ENCODE assay signal across 30 cellular contexts in the genomic region with DNA sequence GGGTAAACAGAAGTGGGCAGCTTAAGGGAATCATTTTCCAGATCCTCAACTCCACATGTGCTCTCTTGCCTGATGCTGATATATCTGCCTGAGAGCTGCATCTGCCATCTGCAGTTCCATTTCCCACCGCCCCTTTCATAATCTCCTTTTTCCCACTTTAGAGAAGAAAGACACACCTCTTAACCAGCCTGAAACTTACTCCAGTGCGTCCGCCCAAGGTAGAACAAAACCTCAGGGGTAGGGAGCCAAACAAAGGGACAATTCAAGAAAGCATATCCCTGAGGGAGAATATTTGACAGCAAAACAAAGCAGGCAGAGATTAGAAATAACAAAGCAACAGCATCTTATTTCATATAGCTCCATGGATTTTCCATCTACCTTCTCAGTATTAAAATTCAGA. TPM values are rescaled to one million over a fixed set of nuclear protein-coding genes. Genes with fewer than 3 reads are reported as not detected.
DNase-seq lines count a peak whose midpoint lies in the region; ATAC-seq and TF ChIP-seq lines count a peak whose summit lies in the region.
"Had no signal": no experiment of that assay in that cellular context is flagged by ENCODE, and none has a peak within 500 bp of the region (broad histone marks: within the 10 kb centered on the region; RNA-seq: fewer than 3 reads in every experiment).

No MANE protein-coding gene starts in this region.

- no peaks in the 10 kb centered on the region for H3K27me3 ChIP-seq in esophagus muscularis mucosa
- H3K27me3 ChIP-seq in tibial nerve = no peaks in the 10 kb centered on the region
- H3K27me3 ChIP-seq: gastroesophageal sphincter, SJSA1, stomach, thyroid gland had no signal

- no peak overlapping the region for H3K27ac Mint-ChIP-seq in type B pancreatic cell
- no peak overlapping the region for H3K27ac Mint-ChIP-seq in natural killer cell treated with Interleukin-12 subunit alpha and Interleukin-12 subunit beta and Interleukin-15 and Interleukin-18, amount 100 ng/mL, for 72 hours
- H3K27ac Mint-ChIP-seq: activated CD4-positive, alpha-beta T cell treated with anti-CD3 and anti-CD28 coated beads, Interleukin-2, amount 10 ng/mL, durations not matched to agents 24 days and 14 days; activated naive CD8-positive, alpha-beta T cell treated with anti-CD3 and anti-CD28 coated beads for 36 hours; activated T-cell treated with anti-CD3 and anti-CD28 coated beads, Interleukin-2, amount 50 U/mL, for 24 hours had no signal

- peak; percentile 19 for DNase-seq in NCI-H1436 (lab: John Stamatoyannopoulos, UW)
- no peak for DNase-seq in NCI-H1436 treated with DMSO at 0.1 percent for 48 hours (lab: John Stamatoyannopoulos, UW)
- DNase-seq in NCI-H2171 (lab: John Stamatoyannopoulos, UW) = peak; percentile 53
- DNase-seq in esophagus muscularis mucosa (ENCODE audit: extremely low spot score) = peak; percentile 34
- DNase-seq in type B pancreatic cell (ENCODE audit: extremely low spot score, unreplicated experiment) = no peak
- DNase-seq in activated CD4-positive, CD25-positive, alpha-beta regulatory T cell treated with anti-CD3 and anti-CD28 coated beads, Interleukin-2, amount 50 U/mL, for 72 hours = no peak
- no peak for DNase-seq in tibial nerve (ENCODE audit: low spot score in 2 of 2)
- no peak for DNase-seq in natural killer cell treated with Interleukin-12 subunit alpha and Interleukin-12 subunit beta and Interleukin-15 and Interleukin-18, amount 100 ng/mL, for 72 hours (ENCODE audit: low spot score)
- DNase-seq: activated CD4-positive, alpha-beta T cell treated with anti-CD3 and anti-CD28 coated beads, Interleukin-2, amount 10 ng/mL, durations not matched to agents 24 days and 14 days; activated effector memory CD4-positive, alpha-beta T cell treated with anti-CD3 and anti-CD28 coated beads, Interleukin-2, amount 50 U/mL, for 16 hours; activated naive CD8-positive, alpha-beta T cell treated with anti-CD3 and anti-CD28 coated beads for 36 hours; activated T-cell treated with anti-CD3 and anti-CD28 coated beads, Interleukin-2, amount 50 U/mL, for 24 hours; C1 segment of cervical spinal cord; Caco-2; DMS79; immature natural killer cell; Karpas-422; mammary epithelial cell; NCI-H226; NCI-H748 treated with DMSO at 0.1 percent for 48 hours; retina; stomach; T-cell; thyroid gland had no signal

- H3K36me3 Mint-ChIP-seq in type B pancreatic cell = peaks cover 25% of the 10 kb centered on the region
- H3K36me3 Mint-ChIP-seq in natural killer cell treated with Interleukin-12 subunit alpha and Interleukin-12 subunit beta and Interleukin-15 and Interleukin-18, amount 100 ng/mL, for 72 hours = peaks cover 17% of the 10 kb centered on the region

- H3K27ac ChIP-seq in esophagus muscularis mucosa (replicated peaks in 1 of 4) (no peak overlapping the region), tibial nerve (no peak overlapping the region)
- H3K27ac ChIP-seq: 22Rv1, gastroesophageal sphincter, parathyroid adenoma, RWPE1, SJSA1, stomach, thyroid gland had no signal

- no peak for TF ChIP-seq POLR2A in esophagus muscularis mucosa (IDR thresholded peaks at IDR 0.05; ENCODE audit: low read depth)
- no peak for TF ChIP-seq POLR2A in tibial nerve (IDR thresholded peaks at IDR 0.05)

- H3K27me3 Mint-ChIP-seq in type B pancreatic cell = no peaks in the 10 kb centered on the region
- no peaks in the 10 kb centered on the region for H3K27me3 Mint-ChIP-seq in natural killer cell treated with Interleukin-12 subunit alpha and Interleukin-12 subunit beta and Interleukin-15 and Interleukin-18, amount 100 ng/mL, for 72 hours
- H3K27me3 Mint-ChIP-seq: activated CD4-positive, alpha-beta T cell treated with anti-CD3 and anti-CD28 coated beads, Interleukin-2, amount 10 ng/mL, durations not matched to agents 24 days and 14 days; activated naive CD8-positive, alpha-beta T cell treated with anti-CD3 and anti-CD28 coated beads for 36 hours; activated T-cell treated with anti-CD3 and anti-CD28 coated beads, Interleukin-2, amount 50 U/mL, for 24 hours; T-cell had no signal

- TF ChIP-seq CTCF in esophagus muscularis mucosa (IDR thresholded peaks at IDR 0.05) (no peak), type B pancreatic cell (conservative IDR thresholded peaks at IDR 0.05) (no peak), tibial nerve (IDR thresholded peaks at IDR 0.05) (no peak)

- no peaks in the 10 kb centered on the region for H3K9me3 Mint-ChIP-seq in type B pancreatic cell
- H3K9me3 Mint-ChIP-seq in natural killer cell treated with Interleukin-12 subunit alpha and Interleukin-12 subunit beta and Interleukin-15 and Interleukin-18, amount 100 ng/mL, for 72 hours = no peaks in the 10 kb centered on the region
- H3K9me3 Mint-ChIP-seq: activated CD4-positive, alpha-beta T cell treated with anti-CD3 and anti-CD28 coated beads, Interleukin-2, amount 10 ng/mL, durations not matched to agents 24 days and 14 days; activated naive CD8-positive, alpha-beta T cell treated with anti-CD3 and anti-CD28 coated beads for 36 hours; activated T-cell treated with anti-CD3 and anti-CD28 coated beads, Interleukin-2, amount 50 U/mL, for 24 hours; immature natural killer cell; T-cell had no signal

- peaks cover 9 to 50% (median 36%) of the 10 kb centered on the region in 4 donors for H3K4me1 ChIP-seq in esophagus muscularis mucosa
- peaks cover 0 to 23% (median 3%) of the 10 kb centered on the region in 4 donors for H3K4me1 ChIP-seq in tibial nerve

- H3K36me3 ChIP-seq in esophagus muscularis mucosa (peaks cover 0 to 26% (median 8%) of the 10 kb centered on the region in 4 donors), tibial nerve (peaks cover 0 to 33% (median 0%) of the 10 kb centered on the region in 3 donors)

- no peak overlapping the region for H3K4me3 ChIP-seq in esophagus muscularis mucosa
- no peak overlapping the region for H3K4me3 ChIP-seq in tibial nerve
- H3K4me3 ChIP-seq: gastroesophageal sphincter, SJSA1, smooth muscle cell, stomach, thyroid gland had no signal

- intact Hi-C loops in esophagus muscularis mucosa (cut with DNase I) = no loop called here

- no peak for TF ChIP-seq EP300 in esophagus muscularis mucosa (IDR thresholded peaks at IDR 0.05)
- TF ChIP-seq EP300 in tibial nerve (IDR thresholded peaks at IDR 0.05) = no peak

- peaks cover 46% of the 10 kb centered on the region for H3K4me1 Mint-ChIP-seq in type B pancreatic cell (ENCODE audit: unreplicated experiment)
- H3K4me1 Mint-ChIP-seq in natural killer cell treated with Interleukin-12 subunit alpha and Interleukin-12 subunit beta and Interleukin-15 and Interleukin-18, amount 100 ng/mL, for 72 hours (ENCODE audit: low read depth in 2 of 2) = peaks cover 30 to 43% of the 10 kb centered on the region in 2 donors

- ATAC-seq in natural killer cell treated with Interleukin-12 subunit alpha and Interleukin-12 subunit beta and Interleukin-15 and Interleukin-18, amount 100 ng/mL, for 72 hours = no peak
- ATAC-seq: gastroesophageal sphincter, T-cell had no signal

- WGBS in esophagus muscularis mucosa = 88% methylated on average over 3 of the region's 3 CpGs
- 71 to 75% methylated on average over 3 of the region's 3 CpGs for WGBS in tibial nerve, 2 donors

- H3K4me3 Mint-ChIP-seq in type B pancreatic cell = peak overlapping the region; percentile 40
- H3K4me3 Mint-ChIP-seq in natural killer cell treated with Interleukin-12 subunit alpha and Interleukin-12 subunit beta and Interleukin-15 and Interleukin-18, amount 100 ng/mL, for 72 hours = no peak overlapping the region
- H3K4me3 Mint-ChIP-seq: activated CD4-positive, alpha-beta T cell treated with anti-CD3 and anti-CD28 coated beads, Interleukin-2, amount 10 ng/mL, durations not matched to agents 24 days and 14 days; activated naive CD8-positive, alpha-beta T cell treated with anti-CD3 and anti-CD28 coated beads for 36 hours; activated T-cell treated with anti-CD3 and anti-CD28 coated beads, Interleukin-2, amount 50 U/mL, for 24 hours; immature natural killer cell; T-cell had no signal

- H3K9me3 ChIP-seq in esophagus muscularis mucosa (no peaks in the 10 kb centered on the region), tibial nerve (no peaks in the 10 kb centered on the region)
- H3K9me3 ChIP-seq: Caco-2, gastroesophageal sphincter, SJSA1, stomach had no signal

RNA-seq across cellular contexts. Expression of gene MDM1, which starts 4.3 kb away (rescaled TPM):
- total RNA-seq in esophagus muscularis mucosa = 10 to 100 TPM; 11.3 to 33.2 (median 14.7) TPM
- 12.9 and 24.0 TPM in 2 replicates for total RNA-seq in type B pancreatic cell (ENCODE audit: low replicate concordance)
- total RNA-seq in tibial nerve = 10 to 100 TPM; 11.2 to 49.8 (median 23.3) TPM
- 10 to 100 TPM; 34.1 to 60.0 TPM for total RNA-seq in natural killer cell treated with Interleukin-12 subunit alpha and Interleukin-12 subunit beta and Interleukin-15 and Interleukin-18, amount 100 ng/mL, for 72 hours

Comparison
In these comparisons a context has a peak if more than half of its experiments do, and no peak if none do; other contexts are left out.
1. DNase-seq: peak in NCI-H1436 (single experiment), NCI-H2171 (single experiment) and esophagus muscularis mucosa (single experiment); none in NCI-H1436 treated with DMSO at 0.1 percent for 48 hours (single experiment), type B pancreatic cell (single experiment), activated CD4-positive, CD25-positive, alpha-beta regulatory T cell treated with anti-CD3 and anti-CD28 coated beads, Interleukin-2, amount 50 U/mL, for 72 hours (single experiment), tibial nerve (0 of 2) and natural killer cell treated with Interleukin-12 subunit alpha and Interleukin-12 subunit beta and Interleukin-15 and Interleukin-18, amount 100 ng/mL, for 72 hours (single experiment).